Comparison of ENCODE assay signal across 20 cellular contexts in genomic region chr2:98234763-98235162, GRCh38.
DNase-seq lines count a peak whose midpoint lies in the region; ATAC-seq and TF ChIP-seq lines count a peak whose summit lies in the region.
"Had no signal": no experiment of that assay in that cellular context is flagged by ENCODE, and none has a peak within 500 bp of the region (broad histone marks: within the 10 kb centered on the region; RNA-seq: fewer than 3 reads in every experiment).

No MANE protein-coding gene starts in this region.

- H3K27ac ChIP-seq in right cardiac atrium (ENCODE audit: low read length), result no peak overlapping the region
- H3K27ac ChIP-seq: A549; BLaER1 treated with 17β-estradiol and CSF1 and Interleukin-3, amounts not matched to agents 10 nM and 100 nM; GM23248; SK-N-MC had no signal

- intact Hi-C loops in Right ventricle myocardium superior (cut with DNase I) (no loop called here), right cardiac atrium (cut with DNase I) (no loop called here)

- DNase-seq in Right ventricle myocardium superior (no peak), right cardiac atrium (no peak), NB4 (ENCODE audit: low read depth) (peak; percentile 15), chondrocyte (ENCODE audit: low spot score) (no peak), retina (peak; percentile 51), NCI-H446 (lab: John Stamatoyannopoulos, UW) (no peak), GM13977 (ENCODE audit: low spot score) (no peak), NCI-H2081 (lab: John Stamatoyannopoulos, UW) (no peak)
- DNase-seq: CD8-positive, alpha-beta memory T cell; GF-D8; GM23248; KG1; MG63; NCI-H1105; NCI-H1694 treated with DMSO at 0.1 percent for 48 hours; NCI-H345 had no signal

- in situ Hi-C loops in GM13977 (cut with MboI; ENCODE audit: low pct_unique_long_range_greater_than_20kb, low sequenced_read_pairs, unreplicated experiment), result no loop called here

- H3K4me3 ChIP-seq in right cardiac atrium (ENCODE audit: low read length) (no peak overlapping the region), NB4 (ENCODE audit: low read depth, low read length) (no peak overlapping the region)
- H3K4me3 ChIP-seq: A549; BLaER1 treated with 17β-estradiol and CSF1 and Interleukin-3, amounts not matched to agents 10 nM and 100 nM; GM23248; MG63; SK-N-MC had no signal

- ATAC-seq in Right ventricle myocardium superior (ENCODE audit: poor library complexity), result peak; percentile 56
- no peak for ATAC-seq in right cardiac atrium
- ATAC-seq: A549, Panc1 had no signal

- H3K27ac Mint-ChIP-seq in chondrocyte (ENCODE audit: unreplicated experiment), result no peak overlapping the region

- WGBS in right cardiac atrium, result 41% methylated on average over 2 of the region's 2 CpGs

- peaks cover 13% of the 10 kb centered on the region for H3K27me3 Mint-ChIP-seq in chondrocyte (ENCODE audit: low read depth)

- no peaks in the 10 kb centered on the region for H3K27me3 ChIP-seq in right cardiac atrium (ENCODE audit: control insufficient read depth, insufficient read depth)
- H3K27me3 ChIP-seq: BLaER1 treated with 17β-estradiol and CSF1 and Interleukin-3, amounts not matched to agents 10 nM and 100 nM; MG63 had no signal

- H3K4me1 ChIP-seq in right cardiac atrium (ENCODE audit: control insufficient read depth, insufficient read depth, low read length), result no peaks in the 10 kb centered on the region
- H3K4me1 ChIP-seq: A549; BLaER1 treated with 17β-estradiol and CSF1 and Interleukin-3, amounts not matched to agents 10 nM and 100 nM had no signal

- no peaks in the 10 kb centered on the region for H3K9me3 ChIP-seq in right cardiac atrium (ENCODE audit: control insufficient read depth, low read length)
- H3K9me3 ChIP-seq: A549; BLaER1 treated with 17β-estradiol and CSF1 and Interleukin-3, amounts not matched to agents 10 nM and 100 nM; MG63 had no signal

- H3K4me1 Mint-ChIP-seq in chondrocyte (ENCODE audit: low read depth), result no peaks in the 10 kb centered on the region
- H3K4me1 Mint-ChIP-seq: CD8-positive, alpha-beta memory T cell had no signal

- no peak for TF ChIP-seq CTCF in NB4 (IDR thresholded peaks at IDR 0.05; ENCODE audit: low read depth, low read length)
- TF ChIP-seq CTCF in chondrocyte (IDR thresholded peaks at IDR 0.05), result peak; percentile 13
- no peak for TF ChIP-seq CTCF in GM13977 (IDR thresholded peaks at IDR 0.05; ENCODE audit: extremely low read depth, insufficient read depth, missing control alignments)

- no peaks in the 10 kb centered on the region for H3K36me3 Mint-ChIP-seq in chondrocyte (ENCODE audit: low read depth)
- H3K36me3 Mint-ChIP-seq: CD8-positive, alpha-beta memory T cell had no signal

- no peak overlapping the region for H3K4me3 Mint-ChIP-seq in chondrocyte (ENCODE audit: unreplicated experiment)
- H3K4me3 Mint-ChIP-seq: CD8-positive, alpha-beta memory T cell had no signal

- no peaks in the 10 kb centered on the region for H3K9me3 Mint-ChIP-seq in chondrocyte (ENCODE audit: low read depth)
- H3K9me3 Mint-ChIP-seq: CD8-positive, alpha-beta memory T cell had no signal

- no peak for TF ChIP-seq POLR2A in NB4 (IDR thresholded peaks at IDR 0.05; ENCODE audit: extremely low read depth, insufficient read length)

Comparison
In these comparisons a context has a peak if more than half of its experiments do, and no peak if none do; other contexts are left out.
1. DNase-seq: peak in NB4 (single experiment) and retina (single experiment); none in Right ventricle myocardium superior (single experiment), right cardiac atrium (0 of 3), chondrocyte (single experiment), NCI-H446 (0 of 2), GM13977 (single experiment) and NCI-H2081 (0 of 2).